18 cellular contexts compared by ENCODE assay signal in the genomic region with DNA sequence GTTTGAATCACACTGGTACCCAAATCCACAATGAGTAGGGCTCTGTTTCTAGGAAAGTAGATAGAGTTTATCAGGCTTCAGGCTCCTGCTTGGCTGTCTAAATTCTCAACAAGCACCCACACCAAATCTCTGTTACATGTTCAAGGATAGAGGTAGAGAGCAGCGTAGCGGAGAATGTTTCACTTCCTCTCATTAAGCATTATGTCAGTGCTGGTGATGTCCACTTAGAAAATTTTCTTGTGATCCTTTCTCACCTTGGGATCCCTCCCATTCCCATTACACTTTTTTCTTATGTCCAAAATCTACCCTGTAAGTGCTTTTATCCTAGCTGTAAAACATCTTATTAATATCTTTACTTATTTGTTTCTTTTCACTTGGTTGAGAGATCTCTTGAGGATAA. TPM values are rescaled to one million over a fixed set of nuclear protein-coding genes. Genes with fewer than 3 reads are reported as not detected.
A peak's percentile ranks its signal among the peaks of the same experiment; 100 is the strongest.
DNase-seq lines count a peak whose midpoint lies in the region; ATAC-seq and TF ChIP-seq lines count a peak whose summit lies in the region.
"Had no signal": no experiment of that assay in that cellular context is flagged by ENCODE, and none has a peak within 500 bp of the region (broad histone marks: within the 10 kb centered on the region; RNA-seq: fewer than 3 reads in every experiment).

No MANE protein-coding gene starts in this region.

- no peaks in the 10 kb centered on the region for H3K4me1 Mint-ChIP-seq in type B pancreatic cell (ENCODE audit: unreplicated experiment)

- no peak overlapping the region for H3K27ac Mint-ChIP-seq in type B pancreatic cell
- H3K27ac Mint-ChIP-seq: CD8-positive, alpha-beta T cell; HFFc6; progenitor cell of endocrine pancreas had no signal

- no peaks in the 10 kb centered on the region for H3K36me3 Mint-ChIP-seq in type B pancreatic cell

- ATAC-seq in GM19043 (IDR thresholded peaks at IDR 0.05; ENCODE audit: low read depth, unreplicated experiment) (peak; percentile 92), HG02642 (IDR thresholded peaks at IDR 0.05; ENCODE audit: poor library complexity, unreplicated experiment) (peak; percentile 66), HG03439 (IDR thresholded peaks at IDR 0.05; ENCODE audit: unreplicated experiment) (peak; percentile 61), HG03139 (IDR thresholded peaks at IDR 0.05; ENCODE audit: unreplicated experiment) (no peak)
- ATAC-seq: CD8-positive, alpha-beta T cell had no signal

- H3K4me3 Mint-ChIP-seq in type B pancreatic cell, result no peak overlapping the region
- H3K4me3 Mint-ChIP-seq: CD8-positive, alpha-beta T cell; HFFc6 had no signal

- H3K9me3 Mint-ChIP-seq in type B pancreatic cell, result no peaks in the 10 kb centered on the region

- no peak for TF ChIP-seq CTCF in GM10266 (IDR thresholded peaks at IDR 0.05; ENCODE audit: control insufficient read depth, insufficient read depth, low read depth, missing control alignments)
- no peak for TF ChIP-seq CTCF in type B pancreatic cell (conservative IDR thresholded peaks at IDR 0.05)

- H3K27me3 Mint-ChIP-seq in type B pancreatic cell, result peaks cover 3% of the 10 kb centered on the region
- H3K27me3 Mint-ChIP-seq: progenitor cell of endocrine pancreas had no signal

- DNase-seq in GM10266 (ENCODE audit: extremely low spot score), result peak; percentile 57
- no peak for DNase-seq in type B pancreatic cell (ENCODE audit: extremely low spot score, unreplicated experiment)
- no peak for DNase-seq in activated CD4-positive, alpha-beta T cell treated with anti-CD3 and anti-CD28 coated beads, Interleukin-2, amount 50 U/mL, for 4 hours
- no peak for DNase-seq in activated T-cell treated with anti-CD3 and anti-CD28 coated beads for 4 hours
- DNase-seq: activated naive CD4-positive, alpha-beta T cell treated with Interleukin-2 at 50 U/mL for 16 hours; CD8-positive, alpha-beta T cell; HFFc6; left ventricle myocardium inferior; NCI-H2171 treated with DMSO at 0.1 percent for 48 hours; SK-N-SH; stimulated activated CD4-positive, alpha-beta T cell treated with anti-CD3 and anti-CD28 coated beads, Interleukin-15, amount 100 ng/mL, for 24 hours had no signal

RNA-seq across cellular contexts. Expression of gene GCSAM, which starts 34.7 kb away (rescaled TPM):
- total RNA-seq in type B pancreatic cell (ENCODE audit: low replicate concordance), result not detected in 2 replicates
- total RNA-seq: G401, HFFc6, HT1080, progenitor cell of endocrine pancreas had no signal
